In the genomic region with DNA sequence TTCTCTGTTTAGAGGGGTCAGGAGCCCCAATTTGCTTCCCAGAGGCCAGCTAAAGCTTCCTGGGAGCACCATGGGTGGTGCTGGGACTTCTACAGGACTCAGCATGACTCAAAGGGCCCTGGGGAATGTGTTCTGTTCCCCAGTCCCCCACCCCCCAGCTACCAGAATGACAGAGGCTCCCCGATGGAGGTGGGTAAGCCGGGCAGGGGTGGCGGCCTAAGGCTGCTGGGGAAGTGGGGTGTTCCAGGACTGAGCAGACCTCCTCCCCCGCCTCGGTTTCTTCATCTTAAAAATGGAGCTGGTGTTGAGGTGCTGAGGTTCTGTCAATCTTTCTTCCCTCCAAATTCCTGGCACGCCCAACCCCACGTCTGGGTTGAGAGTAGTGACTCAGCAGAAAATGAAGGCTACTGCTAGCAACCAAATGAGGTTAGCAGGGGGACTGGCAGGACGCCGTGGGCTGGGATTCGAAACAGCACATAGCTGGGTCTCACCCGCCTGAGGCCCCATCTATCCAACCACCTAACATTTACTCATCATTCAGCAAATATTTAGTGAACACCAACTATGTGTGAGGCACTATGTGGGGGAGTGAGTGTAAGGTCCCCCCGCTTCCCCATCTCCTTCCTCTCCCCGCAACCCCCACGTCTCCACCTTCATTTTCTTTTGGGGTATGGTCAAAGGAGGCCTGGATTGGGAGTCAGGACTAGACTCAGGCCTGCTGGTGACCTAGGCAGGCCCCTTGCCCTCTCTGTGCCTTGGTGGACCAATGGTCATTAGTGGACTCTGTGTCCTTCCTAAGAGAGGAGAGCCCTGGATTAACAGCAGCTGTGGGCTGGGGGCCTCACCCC, we compare ENCODE assay signal across 9 cellular contexts. TPM values are rescaled to one million over a fixed set of nuclear protein-coding genes. Genes with fewer than 3 reads are reported as not detected.
DNase-seq lines count a peak whose midpoint lies in the region; ATAC-seq and TF ChIP-seq lines count a peak whose summit lies in the region.
"Had no signal": no experiment of that assay in that cellular context is flagged by ENCODE, and none has a peak within 500 bp of the region (broad histone marks: within the 10 kb centered on the region; RNA-seq: fewer than 3 reads in every experiment).

No MANE protein-coding gene starts in this region.

- TF ChIP-seq CTCF in NB4 (IDR thresholded peaks at IDR 0.05; ENCODE audit: low read depth, low read length) (no peak), coronary artery (IDR thresholded peaks at IDR 0.05) (no peak)

- intact Hi-C loops in posterior vena cava (cut with DNase I): no loop called here

- no peak for TF ChIP-seq POLR2A in NB4 (IDR thresholded peaks at IDR 0.05; ENCODE audit: extremely low read depth, insufficient read length)

- H3K4me3 ChIP-seq in NB4 (ENCODE audit: low read depth, low read length) (no peak overlapping the region), coronary artery (no peak overlapping the region)

- ATAC-seq in HG02571 (IDR thresholded peaks at IDR 0.05; ENCODE audit: unreplicated experiment): no peak

- peak overlapping the region; percentile 90 to 91 for H3K27ac ChIP-seq in coronary artery

- DNase-seq in EL: peak; percentile 97
- DNase-seq in NB4 (ENCODE audit: low read depth): peak; percentile 83
- peak; percentile 84 for DNase-seq in coronary artery (ENCODE audit: low spot score)
- DNase-seq in midbrain (lab: John Stamatoyannopoulos, UW): peak; percentile 54
- DNase-seq in ecto neural progenitor cell (ENCODE audit: low spot score): no peak
- DNase-seq in activated CD8-positive, alpha-beta memory T cell treated with anti-CD3 and anti-CD28 coated beads, Interleukin-2, amount 50 U/mL, for 4 hours: no peak
- DNase-seq in posterior vena cava (ENCODE audit: low spot score): no peak

RNA-seq across cellular contexts. Expression of gene C9orf50, which starts 50.2 kb away (rescaled TPM):
- total RNA-seq in posterior vena cava: not detected
- total RNA-seq: T-helper 1 cell treated with Interleukin-12 subunit alpha and Interleukin-12 subunit beta and Interleukin-4 antibody, amounts not matched to agents 30 ng/mL and 1 ng/mL, for 36 hours had no signal

RNA-seq across cellular contexts. Expression of gene NTMT1, which starts 55.3 kb away (rescaled TPM):
- total RNA-seq in posterior vena cava: 10 to 100 TPM; 22.7 to 25.6 TPM

Comparison
In these comparisons a context has a peak if more than half of its experiments do, and no peak if none do; other contexts are left out.
1. DNase-seq: peak in EL (single experiment), NB4 (single experiment), coronary artery (single experiment) and midbrain (single experiment); none in ecto neural progenitor cell (single experiment), activated CD8-positive, alpha-beta memory T cell treated with anti-CD3 and anti-CD28 coated beads, Interleukin-2, amount 50 U/mL, for 4 hours (single experiment) and posterior vena cava (single experiment).